In the genomic region with DNA sequence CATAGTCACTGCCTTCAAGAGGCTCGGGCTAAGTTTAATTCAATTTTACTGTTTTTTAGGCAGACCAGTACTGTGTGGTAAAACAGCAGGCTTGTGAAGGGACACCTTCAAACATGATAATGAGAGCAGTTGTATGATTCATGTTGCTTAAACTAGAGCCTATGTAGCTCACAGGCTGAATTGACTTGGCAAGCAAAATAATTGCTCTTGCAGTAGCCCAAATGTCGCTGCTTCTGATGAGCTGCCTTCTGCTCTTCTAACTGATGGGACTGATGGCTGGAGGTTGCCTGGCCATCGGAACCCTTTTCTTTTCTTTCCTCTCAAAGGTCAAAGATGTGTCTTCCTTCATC, we compare ENCODE assay signal across 15 cellular contexts.
A peak's percentile ranks its signal among the peaks of the same experiment; 100 is the strongest.
DNase-seq lines count a peak whose midpoint lies in the region; ATAC-seq and TF ChIP-seq lines count a peak whose summit lies in the region.
"Had no signal": no experiment of that assay in that cellular context is flagged by ENCODE, and none has a peak within 500 bp of the region (broad histone marks: within the 10 kb centered on the region; RNA-seq: fewer than 3 reads in every experiment).

No MANE protein-coding gene starts in this region.

- peaks cover 2% of the 10 kb centered on the region for H3K9me3 Mint-ChIP-seq in activated T-cell treated with anti-CD3 and anti-CD28 coated beads, Interleukin-2, amount 50 U/mL, for 24 hours
- no peaks in the 10 kb centered on the region for H3K9me3 Mint-ChIP-seq in activated T-helper 17 cell treated with anti-CD3 and anti-CD28 coated beads, Interleukin-2, amount 50 U/mL, for 72 hours
- no peaks in the 10 kb centered on the region for H3K9me3 Mint-ChIP-seq in natural killer cell treated with Interleukin-12 subunit alpha and Interleukin-12 subunit beta and Interleukin-15 and Interleukin-18, amount 100 ng/mL, for 72 hours

- H3K4me1 ChIP-seq in HEK293 (ENCODE audit: control insufficient read depth, insufficient read depth, low read length): peaks cover 3% of the 10 kb centered on the region; the same call in 1 of the 2 replicates

- no peaks in the 10 kb centered on the region for H3K27me3 Mint-ChIP-seq in activated T-cell treated with anti-CD3 and anti-CD28 coated beads, Interleukin-2, amount 50 U/mL, for 24 hours
- no peaks in the 10 kb centered on the region for H3K27me3 Mint-ChIP-seq in activated T-helper 17 cell treated with anti-CD3 and anti-CD28 coated beads, Interleukin-2, amount 50 U/mL, for 72 hours
- no peaks in the 10 kb centered on the region for H3K27me3 Mint-ChIP-seq in natural killer cell treated with Interleukin-12 subunit alpha and Interleukin-12 subunit beta and Interleukin-15 and Interleukin-18, amount 100 ng/mL, for 72 hours
- H3K27me3 Mint-ChIP-seq: progenitor cell of endocrine pancreas had no signal

- DNase-seq in activated T-cell treated with anti-CD3 and anti-CD28 coated beads, Interleukin-2, amount 50 U/mL, for 24 hours: no peak
- DNase-seq in activated T-cell treated with anti-CD3 and anti-CD28 coated beads for 4 hours: no peak
- DNase-seq in natural killer cell treated with Interleukin-12 subunit alpha and Interleukin-12 subunit beta and Interleukin-15 and Interleukin-18, amount 100 ng/mL, for 72 hours (ENCODE audit: low spot score): no peak
- DNase-seq in SKM-1 (lab: John Stamatoyannopoulos, UW; ENCODE audit: unreplicated experiment): no peak
- no peak for DNase-seq in NCI-H2081 (lab: John Stamatoyannopoulos, UW)
- DNase-seq: activated CD8-positive, alpha-beta memory T cell treated with anti-CD3 and anti-CD28 coated beads, Interleukin-2, amount 50 U/mL, for 4 hours; body of pancreas; effector CD8-positive, alpha-beta T cell; foreskin keratinocyte; NCI-H524 had no signal

- H3K27ac ChIP-seq in HEK293 (ENCODE audit: extremely low read depth, low read depth, low read length): no peak overlapping the region
- H3K27ac ChIP-seq: body of pancreas, foreskin keratinocyte, vagina had no signal

- peak overlapping the region; percentile 53 for H3K4me3 Mint-ChIP-seq in activated T-cell treated with anti-CD3 and anti-CD28 coated beads, Interleukin-2, amount 50 U/mL, for 24 hours
- H3K4me3 Mint-ChIP-seq in activated T-helper 17 cell treated with anti-CD3 and anti-CD28 coated beads, Interleukin-2, amount 50 U/mL, for 72 hours: peak overlapping the region; percentile 67
- peak overlapping the region; percentile 70 for H3K4me3 Mint-ChIP-seq in natural killer cell treated with Interleukin-12 subunit alpha and Interleukin-12 subunit beta and Interleukin-15 and Interleukin-18, amount 100 ng/mL, for 72 hours

- no peak overlapping the region for H3K4me3 ChIP-seq in HEK293 (ENCODE audit: low read depth, low read length)
- H3K4me3 ChIP-seq: body of pancreas, vagina had no signal

- H3K36me3 Mint-ChIP-seq in activated T-cell treated with anti-CD3 and anti-CD28 coated beads, Interleukin-2, amount 50 U/mL, for 24 hours (ENCODE audit: low read depth): peaks cover 55% of the 10 kb centered on the region
- H3K36me3 Mint-ChIP-seq in activated T-helper 17 cell treated with anti-CD3 and anti-CD28 coated beads, Interleukin-2, amount 50 U/mL, for 72 hours (ENCODE audit: low read depth): peaks cover 4% of the 10 kb centered on the region
- H3K36me3 Mint-ChIP-seq in natural killer cell treated with Interleukin-12 subunit alpha and Interleukin-12 subunit beta and Interleukin-15 and Interleukin-18, amount 100 ng/mL, for 72 hours: no peaks in the 10 kb centered on the region

- peak overlapping the region; percentile 94 for H3K27ac Mint-ChIP-seq in activated T-cell treated with anti-CD3 and anti-CD28 coated beads, Interleukin-2, amount 50 U/mL, for 24 hours
- H3K27ac Mint-ChIP-seq in activated T-helper 17 cell treated with anti-CD3 and anti-CD28 coated beads, Interleukin-2, amount 50 U/mL, for 72 hours: peak overlapping the region; percentile 86
- peak overlapping the region; percentile 88 to 99 for H3K27ac Mint-ChIP-seq in natural killer cell treated with Interleukin-12 subunit alpha and Interleukin-12 subunit beta and Interleukin-15 and Interleukin-18, amount 100 ng/mL, for 72 hours
- H3K27ac Mint-ChIP-seq: progenitor cell of endocrine pancreas had no signal

- no peak for TF ChIP-seq CTCF in HEK293 (tag by site-specific recombination; IDR thresholded peaks at IDR 0.05)

- POLR2A ChIA-PET in HEK293 (lab: Yijun Ruan, JAX): interaction anchor here (1.3 kb wide), 1 partner anchor 138 kb away, joined by 3 read pairs; no protein-coding TSS in a partner anchor

- peaks cover 88% of the 10 kb centered on the region for H3K4me1 Mint-ChIP-seq in activated T-cell treated with anti-CD3 and anti-CD28 coated beads, Interleukin-2, amount 50 U/mL, for 24 hours (ENCODE audit: low read depth)
- peaks cover 40% of the 10 kb centered on the region for H3K4me1 Mint-ChIP-seq in activated T-helper 17 cell treated with anti-CD3 and anti-CD28 coated beads, Interleukin-2, amount 50 U/mL, for 72 hours
- peaks cover 47 to 52% of the 10 kb centered on the region in 2 donors for H3K4me1 Mint-ChIP-seq in natural killer cell treated with Interleukin-12 subunit alpha and Interleukin-12 subunit beta and Interleukin-15 and Interleukin-18, amount 100 ng/mL, for 72 hours (ENCODE audit: low read depth in 2 of 2)

- no peaks in the 10 kb centered on the region for H3K36me3 ChIP-seq in HEK293 (ENCODE audit: control insufficient read depth in 2 of 2, insufficient read depth in 1 of 2, low read length in 2 of 2)
- H3K36me3 ChIP-seq: vagina had no signal

- CTCF ChIA-PET in HEK293 (lab: Yijun Ruan, JAX): no interaction called here

- no peaks in the 10 kb centered on the region for H3K9me3 ChIP-seq in HEK293 (ENCODE audit: control insufficient read depth, insufficient read depth, low read depth, low read length)
- H3K9me3 ChIP-seq: body of pancreas, vagina had no signal

- peak; percentile 78 for ATAC-seq in activated T-helper 17 cell treated with anti-CD3 and anti-CD28 coated beads, Interleukin-2, amount 50 U/mL, for 72 hours (replicated peaks)
- peak; percentile 68 to 84 for ATAC-seq in natural killer cell treated with Interleukin-12 subunit alpha and Interleukin-12 subunit beta and Interleukin-15 and Interleukin-18, amount 100 ng/mL, for 72 hours
- no peak for ATAC-seq in HG02870 (IDR thresholded peaks at IDR 0.05; ENCODE audit: unreplicated experiment)
- ATAC-seq: body of pancreas, foreskin keratinocyte had no signal

TF ChIP-seq in HEK293, 187 proteins besides CTCF, POLR2A, EP300 and RAD21:
- TF ChIP-seq ZNF394 (tag by site-specific recombination; IDR thresholded peaks at IDR 0.05; ENCODE audit: borderline replicate concordance) (no peak), RBAK (tag by site-specific recombination; IDR thresholded peaks at IDR 0.05) (no peak), OSR2 (tag by site-specific recombination; IDR thresholded peaks at IDR 0.05) (peak; percentile 24; the same call in 1 of the 2 replicates)
